In genomic region chr10:127151981-127152699, GRCh38 we compare ENCODE assay signal across 19 cellular contexts. TPM values are rescaled to one million over a fixed set of nuclear protein-coding genes. Genes with fewer than 3 reads are reported as not detected.
A peak's percentile ranks its signal among the peaks of the same experiment; 100 is the strongest.
DNase-seq lines count a peak whose midpoint lies in the region; ATAC-seq and TF ChIP-seq lines count a peak whose summit lies in the region.
"Had no signal": no experiment of that assay in that cellular context is flagged by ENCODE, and none has a peak within 500 bp of the region (broad histone marks: within the 10 kb centered on the region; RNA-seq: fewer than 3 reads in every experiment).

No MANE protein-coding gene starts in this region.

- H3K27ac Mint-ChIP-seq in activated naive CD4-positive, alpha-beta T cell treated with anti-CD3 and anti-CD28 coated beads, Interleukin-2, amount 10 ng/mL, durations not matched to agents 7 days and 5 days: no peak overlapping the region
- no peak overlapping the region for H3K27ac Mint-ChIP-seq in chondrocyte (ENCODE audit: unreplicated experiment)
- H3K27ac Mint-ChIP-seq: activated naive CD8-positive, alpha-beta T cell treated with anti-CD3 and anti-CD28 coated beads for 36 hours had no signal

- DNase-seq in H4 (ENCODE audit: low spot score): peak; percentile 90
- no peak for DNase-seq in RWPE2 (ENCODE audit: low spot score)
- DNase-seq in glomerular visceral epithelial cell (ENCODE audit: extremely low spot score): peak; percentile 37
- DNase-seq in mesenchymal stem cell: peak; percentile 59
- DNase-seq in activated naive CD4-positive, alpha-beta T cell treated with anti-CD3 and anti-CD28 coated beads, Interleukin-2, amount 10 ng/mL, durations not matched to agents 7 days and 5 days: no peak
- DNase-seq in chondrocyte (ENCODE audit: low spot score): no peak
- DNase-seq: activated CD4-positive, alpha-beta T cell treated with anti-CD3 and anti-CD28 coated beads, Interleukin-2, amount 50 U/mL, for 48 hours; activated naive CD8-positive, alpha-beta T cell treated with anti-CD3 and anti-CD28 coated beads for 36 hours; activated T-cell treated with anti-CD3 and anti-CD28 coated beads, Interleukin-2, amount 50 U/mL, for 4 hours; GDM1; H9; NCI-H1930; small intestine had no signal

- H2AFZ ChIP-seq in mesenchymal stem cell (ENCODE audit: low read depth, low read length): no peak overlapping the region

- H3K4ac ChIP-seq in mesenchymal stem cell (ENCODE audit: low read depth in 1 of 2, low read length in 2 of 2): peak overlapping the region; percentile 19 to 93

- H4K91ac ChIP-seq in mesenchymal stem cell (ENCODE audit: low read length): peak overlapping the region; percentile 79

- H3K4me1 ChIP-seq in RWPE2 (ENCODE audit: insufficient read depth, poor library complexity, severe bottlenecking): peaks cover 45% of the 10 kb centered on the region
- H3K4me1 ChIP-seq in mesenchymal stem cell (ENCODE audit: control insufficient read depth, insufficient read depth, low read depth, low read length): peaks cover 19% of the 10 kb centered on the region

- H2BK5ac ChIP-seq in mesenchymal stem cell (ENCODE audit: low read depth, low read length, poor library complexity, severe bottlenecking): no peak overlapping the region

- no peaks in the 10 kb centered on the region for H3K9me3 Mint-ChIP-seq in activated naive CD4-positive, alpha-beta T cell treated with anti-CD3 and anti-CD28 coated beads, Interleukin-2, amount 10 ng/mL, durations not matched to agents 7 days and 5 days
- no peaks in the 10 kb centered on the region for H3K9me3 Mint-ChIP-seq in chondrocyte (ENCODE audit: low read depth)
- H3K9me3 Mint-ChIP-seq: activated naive CD8-positive, alpha-beta T cell treated with anti-CD3 and anti-CD28 coated beads for 36 hours; activated T-cell treated with anti-CD3 and anti-CD28 coated beads, Interleukin-2, amount 50 U/mL, for 4 hours; H9 had no signal

- peak overlapping the region; percentile 29 for H2BK120ac ChIP-seq in mesenchymal stem cell (ENCODE audit: low read depth, low read length)

- ATAC-seq in RWPE2 (ENCODE audit: low read depth) (peak; percentile 63), HG02852 (IDR thresholded peaks at IDR 0.05; ENCODE audit: unreplicated experiment) (no peak), HG02981 (IDR thresholded peaks at IDR 0.05; ENCODE audit: unreplicated experiment) (no peak)
- ATAC-seq: activated T-cell treated with anti-CD3 and anti-CD28 coated beads, Interleukin-2, amount 50 U/mL, for 4 hours had no signal

- H2BK15ac ChIP-seq in mesenchymal stem cell (ENCODE audit: low read depth, poor library complexity, severe bottlenecking): peak overlapping the region; percentile 8

- no peaks in the 10 kb centered on the region for H3K27me3 ChIP-seq in RWPE2 (ENCODE audit: insufficient read depth, poor library complexity, severe bottlenecking)
- no peaks in the 10 kb centered on the region for H3K27me3 ChIP-seq in mesenchymal stem cell (ENCODE audit: control insufficient read depth in 1 of 2, insufficient read depth in 1 of 2, low read length in 2 of 2)

- no peaks in the 10 kb centered on the region for H3K4me1 Mint-ChIP-seq in activated naive CD4-positive, alpha-beta T cell treated with anti-CD3 and anti-CD28 coated beads, Interleukin-2, amount 10 ng/mL, durations not matched to agents 7 days and 5 days
- peaks cover 28% of the 10 kb centered on the region for H3K4me1 Mint-ChIP-seq in chondrocyte (ENCODE audit: low read depth)
- H3K4me1 Mint-ChIP-seq: central memory CD8-positive, alpha-beta T cell had no signal

- H3K27me3 Mint-ChIP-seq in activated naive CD4-positive, alpha-beta T cell treated with anti-CD3 and anti-CD28 coated beads, Interleukin-2, amount 10 ng/mL, durations not matched to agents 7 days and 5 days: no peaks in the 10 kb centered on the region
- no peaks in the 10 kb centered on the region for H3K27me3 Mint-ChIP-seq in chondrocyte (ENCODE audit: low read depth)

- H3K23ac ChIP-seq in mesenchymal stem cell (ENCODE audit: low read length in 2 of 2): peak overlapping the region in 1 of 2 experiments; percentile 91

- CTCF ChIA-PET in activated naive CD4-positive, alpha-beta T cell treated with anti-CD3 and anti-CD28 coated beads, Interleukin-2, amount 10 ng/mL, durations not matched to agents 7 days and 5 days (lab: Charles Lee): no interaction called here

- H3K9me3 ChIP-seq in RWPE2 (ENCODE audit: severe bottlenecking) (no peaks in the 10 kb centered on the region), mesenchymal stem cell (ENCODE audit: control insufficient read depth, low read length) (no peaks in the 10 kb centered on the region)
- H3K9me3 ChIP-seq: thoracic aorta had no signal

- peak overlapping the region; percentile 33 to 100 for H2BK12ac ChIP-seq in mesenchymal stem cell (ENCODE audit: low read length in 2 of 2)

- H3K4me3 ChIP-seq in RWPE2 (ENCODE audit: severe bottlenecking) (no peak overlapping the region), mesenchymal stem cell (ENCODE audit: insufficient read depth in 1 of 2, low read depth in 1 of 2, low read length in 2 of 2) (no peak overlapping the region)
- H3K4me3 ChIP-seq: thoracic aorta had no signal

- 86% methylated on average over 9 of the region's 9 CpGs for WGBS in mesenchymal stem cell

- H3K14ac ChIP-seq in mesenchymal stem cell (ENCODE audit: low read length in 2 of 2): peak overlapping the region in 1 of 2 experiments; percentile 12

- H2AK5ac ChIP-seq in mesenchymal stem cell (ENCODE audit: low read length, severe bottlenecking): no peak overlapping the region

- no peak overlapping the region for H3K4me3 Mint-ChIP-seq in activated naive CD4-positive, alpha-beta T cell treated with anti-CD3 and anti-CD28 coated beads, Interleukin-2, amount 10 ng/mL, durations not matched to agents 7 days and 5 days
- H3K4me3 Mint-ChIP-seq in chondrocyte (ENCODE audit: unreplicated experiment): no peak overlapping the region
- H3K4me3 Mint-ChIP-seq: activated naive CD8-positive, alpha-beta T cell treated with anti-CD3 and anti-CD28 coated beads for 36 hours; activated T-cell treated with anti-CD3 and anti-CD28 coated beads, Interleukin-2, amount 50 U/mL, for 4 hours; central memory CD8-positive, alpha-beta T cell; H9 had no signal

- H3K18ac ChIP-seq in mesenchymal stem cell (ENCODE audit: low read depth in 1 of 2, low read length in 2 of 2): peak overlapping the region; percentile 71 to 79

- H3K36me3 Mint-ChIP-seq in activated naive CD4-positive, alpha-beta T cell treated with anti-CD3 and anti-CD28 coated beads, Interleukin-2, amount 10 ng/mL, durations not matched to agents 7 days and 5 days: no peaks in the 10 kb centered on the region
- H3K36me3 Mint-ChIP-seq in chondrocyte (ENCODE audit: low read depth): no peaks in the 10 kb centered on the region
- H3K36me3 Mint-ChIP-seq: activated naive CD8-positive, alpha-beta T cell treated with anti-CD3 and anti-CD28 coated beads for 36 hours had no signal

- TF ChIP-seq CTCF in RWPE2 (IDR thresholded peaks at IDR 0.05; ENCODE audit: poor library complexity, severe bottlenecking): no peak
- TF ChIP-seq CTCF in chondrocyte (IDR thresholded peaks at IDR 0.05): no peak

- no peak overlapping the region for H3K4me2 ChIP-seq in mesenchymal stem cell (ENCODE audit: low read length, poor library complexity, severe bottlenecking)

- H3K36me3 ChIP-seq in RWPE2 (ENCODE audit: low read depth): 0 out of 2 replicates have a peak, but pooled peaks cover 6% of the 10 kb centered on the region
- H3K36me3 ChIP-seq in mesenchymal stem cell (ENCODE audit: control insufficient read depth in 1 of 2, insufficient read depth in 2 of 2, low read depth in 1 of 2, low read length in 2 of 2): peaks cover 0 to 4% of the 10 kb centered on the region in 2 experiments
- H3K36me3 ChIP-seq: thoracic aorta had no signal

- H3K79me1 ChIP-seq in mesenchymal stem cell (replicated peaks; ENCODE audit: low read length, poor library complexity, severe bottlenecking): peaks cover 13% of the 10 kb centered on the region

- H3K27ac ChIP-seq in RWPE2 (ENCODE audit: poor library complexity, severe bottlenecking) (peak overlapping the region; percentile 7), mesenchymal stem cell (ENCODE audit: low read length, poor library complexity, severe bottlenecking) (no peak overlapping the region)
- H3K27ac ChIP-seq: thoracic aorta had no signal

- H4K8ac ChIP-seq in mesenchymal stem cell (ENCODE audit: low read length): peak overlapping the region; percentile 9

- no peak overlapping the region for H3K9ac ChIP-seq in mesenchymal stem cell (ENCODE audit: low read length)

RNA-seq across cellular contexts. Expression of gene INSYN2A, which starts 44.3 kb away (rescaled TPM):
- total RNA-seq in H4 (2014; rRNA removed; shearing (Covaris generic)): 0.02 TPM in 1 of 2 replicates, not detected in the other
- polyA plus RNA-seq in mesenchymal stem cell (2013, experiment 1 of 2): 0.07 TPM
- 0.12 TPM for polyA plus RNA-seq in mesenchymal stem cell (2013, experiment 2 of 2)
- total RNA-seq in chondrocyte: 0.10 to 0.68 TPM (median 0.13 TPM) in 3 replicates
- total RNA-seq: activated naive CD8-positive, alpha-beta T cell treated with anti-CD3 and anti-CD28 coated beads for 36 hours; activated T-cell treated with anti-CD3 and anti-CD28 coated beads, Interleukin-2, amount 50 U/mL, for 4 hours; HT-29; mucosa of gallbladder had no signal

Comparison
In these comparisons a context has a peak if more than half of its experiments do, and no peak if none do; other contexts are left out.
1. DNase-seq: peak in H4 (single experiment), glomerular visceral epithelial cell (single experiment) and mesenchymal stem cell (single experiment); none in RWPE2 (single experiment), activated naive CD4-positive, alpha-beta T cell treated with anti-CD3 and anti-CD28 coated beads, Interleukin-2, amount 10 ng/mL, durations not matched to agents 7 days and 5 days (single experiment) and chondrocyte (single experiment).